In the genomic region with DNA sequence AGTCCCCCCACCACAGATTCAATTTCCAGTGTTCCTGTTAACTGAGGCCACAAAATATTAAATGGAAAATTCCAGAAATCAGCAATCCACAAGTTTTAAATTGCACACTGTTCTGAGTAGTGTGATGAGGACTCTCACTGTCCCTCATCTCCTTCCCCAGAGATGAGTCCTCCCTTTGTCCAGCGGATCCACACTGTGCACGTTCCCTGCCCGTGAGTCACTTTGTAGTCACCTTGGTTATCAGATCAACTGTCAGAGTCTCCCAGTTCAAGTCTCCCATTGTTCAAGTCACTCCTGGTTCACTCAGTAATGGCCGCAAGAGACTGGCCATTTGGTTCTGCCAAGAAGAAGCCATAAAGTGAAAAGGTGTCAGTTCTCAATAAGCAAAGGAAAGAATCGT, we compare ENCODE assay signal across 14 cellular contexts.
DNase-seq lines count a peak whose midpoint lies in the region; ATAC-seq, FAIRE-seq and TF ChIP-seq lines count a peak whose summit lies in the region.
"Had no signal": no experiment of that assay in that cellular context is flagged by ENCODE, and none has a peak within 500 bp of the region (broad histone marks: within the 10 kb centered on the region; RNA-seq: fewer than 3 reads in every experiment).

No MANE protein-coding gene starts in this region.

- DNase-seq in HepG2 (ENCODE audit: low spot score): peak; percentile 53
- DNase-seq in right lobe of liver: no peak
- peak; percentile 14 for DNase-seq in M059J (ENCODE audit: low read depth)
- DNase-seq in K562 (ENCODE audit: extremely low read depth in 1 of 4, low spot score in 3 of 4): peak in 1 of 4 experiments; percentile 8
- DNase-seq in trophoblast cell: peak; percentile 9 to 59
- no peak for DNase-seq in Kasumi-1 (lab: John Stamatoyannopoulos, UW)
- no peak for DNase-seq in globus pallidus (ENCODE audit: low spot score)
- DNase-seq: Calu3; CD8-positive, alpha-beta T cell; DMS79 treated with DMSO at 0.1 percent for 48 hours; H9 had no signal

- H2BK120ac ChIP-seq in trophoblast cell (ENCODE audit: insufficient read depth, low read length, poor library complexity): no peak overlapping the region

- H3K9me3 ChIP-seq in HepG2 (ENCODE audit: low read length) (no peaks in the 10 kb centered on the region), right lobe of liver (no peaks in the 10 kb centered on the region), K562 (replicated peaks; ENCODE audit: control insufficient read depth, insufficient read depth, low read depth, low read length) (no peaks in the 10 kb centered on the region), trophoblast cell (ENCODE audit: insufficient read depth, low read depth, low read length) (peaks cover 7% of the 10 kb centered on the region)

- H3K4me1 ChIP-seq in HepG2 (ENCODE audit: insufficient read depth, low read length): peaks cover 47% of the 10 kb centered on the region
- H3K4me1 ChIP-seq in right lobe of liver: peaks cover 0 to 21% (median 7%) of the 10 kb centered on the region in 4 donors
- peaks cover 0 to 3% of the 10 kb centered on the region in 2 experiments; a peak in 1 of 5 replicates for H3K4me1 ChIP-seq in K562 (replicated peaks in 1 of 2; ENCODE audit: control insufficient read depth in 2 of 2, insufficient read depth in 2 of 2, low read length in 2 of 2)
- H3K4me1 ChIP-seq in trophoblast cell (ENCODE audit: control insufficient read depth in 1 of 2, insufficient read depth in 2 of 2, low read length in 2 of 2): peaks cover 3 to 9% of the 10 kb centered on the region in 2 experiments

- TF ChIP-seq EP300 in HepG2 (IDR thresholded peaks at IDR 0.05; ENCODE audit: low read depth in 2 of 2, low read length in 2 of 2) (no peak), HepG2 (CRISPR knock-in tag; IDR thresholded peaks at IDR 0.05; ENCODE audit: borderline replicate concordance) (no peak), K562 (IDR thresholded peaks at IDR 0.05; ENCODE audit: low read length) (no peak)

- no peak overlapping the region for H2AK5ac ChIP-seq in trophoblast cell (ENCODE audit: low read length)

- H3K18ac ChIP-seq in trophoblast cell (ENCODE audit: low read length): no peak overlapping the region

- BruUV-seq in HepG2 (replicated peaks; lab: Mats Ljungman, UMichigan) (no TSS peak), K562 (replicated peaks; lab: Mats Ljungman, UMichigan) (no TSS peak)

- no peak overlapping the region for H3K27ac ChIP-seq in HepG2 (ENCODE audit: extremely low read length, insufficient read depth, low read length)
- H3K27ac ChIP-seq in right lobe of liver: no peak overlapping the region
- H3K27ac ChIP-seq in K562 (ENCODE audit: extremely low read depth, low read depth, low read length): no peak overlapping the region
- H3K27ac ChIP-seq in trophoblast cell (ENCODE audit: low read depth, low read length): no peak overlapping the region
- H3K27ac ChIP-seq: BLaER1 treated with 17β-estradiol and CSF1 and Interleukin-3, amounts not matched to agents 10 nM and 100 nM had no signal

- 72% methylated on average over 5 of the region's 5 CpGs for WGBS in HepG2 (ENCODE audit: low lambda C conversion rate)
- 94% methylated on average over 5 of the region's 5 CpGs for WGBS in right lobe of liver (ENCODE audit: insufficient coverage, low coverage, low lambda C conversion rate, missing lambda C conversion rate)
- 9% methylated on average over 5 of the region's 5 CpGs for WGBS in K562 (ENCODE audit: insufficient coverage, low coverage, missing lambda C conversion rate)
- no CpG with 5 or more reads among the region's 5 CpGs for WGBS in trophoblast cell (ENCODE audit: extremely low coverage, insufficient coverage, insufficient read length)

- H3K9ac ChIP-seq in HepG2 (ENCODE audit: insufficient read depth, low read depth, low read length) (no peak overlapping the region), K562 (ENCODE audit: insufficient read depth in 1 of 2, low read depth in 2 of 2, low read length in 2 of 2) (no peak overlapping the region), trophoblast cell (ENCODE audit: low read length) (no peak overlapping the region)
- H3K9ac ChIP-seq: BLaER1 treated with 17β-estradiol and CSF1 and Interleukin-3, amounts not matched to agents 10 nM and 100 nM had no signal

- H3K79me2 ChIP-seq in HepG2 (ENCODE audit: insufficient read depth, low read length) (no peaks in the 10 kb centered on the region), K562 (ENCODE audit: control insufficient read depth, insufficient read depth, low read length) (no peaks in the 10 kb centered on the region), trophoblast cell (ENCODE audit: control insufficient read depth, insufficient read depth, low read length, poor library complexity) (no peaks in the 10 kb centered on the region)

- H3K36me3 ChIP-seq in HepG2 (replicated peaks in 1 of 2; ENCODE audit: control insufficient read depth in 1 of 2, insufficient read depth in 2 of 2, low read length in 2 of 2) (no peaks in the 10 kb centered on the region), right lobe of liver (no peaks in the 10 kb centered on the region), K562 (ENCODE audit: control insufficient read depth, insufficient read depth, low read length) (no peaks in the 10 kb centered on the region), trophoblast cell (ENCODE audit: control insufficient read depth in 1 of 2, insufficient read depth in 2 of 2, low read length in 2 of 2) (no peaks in the 10 kb centered on the region)
- H3K36me3 ChIP-seq: BLaER1 treated with 17β-estradiol and CSF1 and Interleukin-3, amounts not matched to agents 10 nM and 100 nM had no signal

- H3K79me1 ChIP-seq in trophoblast cell (ENCODE audit: low read length): no peaks in the 10 kb centered on the region

- H3K4me2 ChIP-seq in HepG2 (ENCODE audit: low read depth, low read length) (no peak overlapping the region), K562 (ENCODE audit: insufficient read depth, low read length) (no peak overlapping the region), trophoblast cell (ENCODE audit: low read length) (no peak overlapping the region)
- H3K4me2 ChIP-seq: BLaER1 treated with 17β-estradiol and CSF1 and Interleukin-3, amounts not matched to agents 10 nM and 100 nM had no signal

- H3K4ac ChIP-seq in trophoblast cell (ENCODE audit: low read depth, low read length): no peak overlapping the region

- no peak overlapping the region for H4K91ac ChIP-seq in trophoblast cell (ENCODE audit: low read depth, low read length)

- no peak overlapping the region for H2BK12ac ChIP-seq in trophoblast cell (ENCODE audit: low read length)

- H2BK5ac ChIP-seq in trophoblast cell (ENCODE audit: low read depth, low read length, poor library complexity): no peak overlapping the region

- H4K20me1 ChIP-seq in HepG2 (ENCODE audit: insufficient read depth, low read length): no peaks in the 10 kb centered on the region
- no peaks in the 10 kb centered on the region for H4K20me1 ChIP-seq in K562 (replicated peaks; ENCODE audit: control insufficient read depth, insufficient read depth, low read length)

- TF ChIP-seq CTCF in HepG2 (CRISPR knock-in tag; IDR thresholded peaks at IDR 0.05) (no peak), right lobe of liver (IDR thresholded peaks at IDR 0.05) (no peak), K562 (IDR thresholded peaks at IDR 0.05 in 2 of 3, conservative IDR thresholded peaks at IDR 0.05 in 1 of 3; ENCODE audit: insufficient read depth in 2 of 3, low read depth in 1 of 3, low read length in 3 of 3) (no peak)

- H2AFZ ChIP-seq in HepG2 (ENCODE audit: low read length) (no peak overlapping the region), K562 (ENCODE audit: low read depth, low read length) (no peak overlapping the region), trophoblast cell (ENCODE audit: insufficient read depth, low read length, poor library complexity) (no peak overlapping the region)

- H3K14ac ChIP-seq in trophoblast cell (ENCODE audit: low read length): no peak overlapping the region

- TF ChIP-seq POLR2A in HepG2 (IDR thresholded peaks at IDR 0.05; ENCODE audit: insufficient read depth in 1 of 2, low read depth in 2 of 2, low read length in 2 of 2) (no peak), right lobe of liver (IDR thresholded peaks at IDR 0.05) (no peak), K562 (conservative IDR thresholded peaks at IDR 0.05) (no peak)

- TF ChIP-seq RAD21 in HepG2 (CRISPR knock-in tag; IDR thresholded peaks at IDR 0.05) (no peak), K562 (CRISPR knock-in tag; conservative IDR thresholded peaks at IDR 0.05 in 1 of 2, IDR thresholded peaks at IDR 0.05 in 1 of 2) (no peak)

- no peak overlapping the region for H3K23ac ChIP-seq in trophoblast cell (ENCODE audit: low read length)

- no peaks in the 10 kb centered on the region for H3K27me3 ChIP-seq in HepG2 (ENCODE audit: control insufficient read depth in 1 of 2, insufficient read depth in 2 of 2, low read length in 2 of 2)
- no peaks in the 10 kb centered on the region for H3K27me3 ChIP-seq in right lobe of liver
- H3K27me3 ChIP-seq in K562 (ENCODE audit: control insufficient read depth in 2 of 2, insufficient read depth in 2 of 2, low read length in 2 of 2): peaks cover 12 to 29% of the 10 kb centered on the region in 2 experiments
- H3K27me3 ChIP-seq in trophoblast cell (ENCODE audit: insufficient read depth, low read length): no peaks in the 10 kb centered on the region
- H3K27me3 ChIP-seq: BLaER1 treated with 17β-estradiol and CSF1 and Interleukin-3, amounts not matched to agents 10 nM and 100 nM had no signal

- CTCF ChIA-PET in HepG2 (lab: Yijun Ruan, JAX; ENCODE audit: low intra/inter-chr PET ratio, low total read pairs): no interaction called here
- CTCF ChIA-PET in K562 (lab: Yijun Ruan, JAX; ENCODE audit: low intra/inter-chr PET ratio): no interaction called here

- ATAC-seq in HepG2 (no peak), right lobe of liver (no peak), K562 (peak; percentile 54; the same call in 2 of the 3 replicates)
- ATAC-seq: CD8-positive, alpha-beta T cell; GM12878 had no signal

- in situ Hi-C loops in HepG2 (cut with HindIII; ENCODE audit: extremely low pct_ligation_motif_present, low pct_unique_long_range_greater_than_20kb): no loop called here
- in situ Hi-C loops in K562 (cut with MboI): no loop called here

- H4K8ac ChIP-seq in trophoblast cell (ENCODE audit: low read depth, low read length): no peak overlapping the region

- H3K9me1 ChIP-seq in K562 (ENCODE audit: control insufficient read depth, insufficient read depth, low read length): no peaks in the 10 kb centered on the region

- POLR2A ChIA-PET in HepG2 (lab: Yijun Ruan, JAX): no interaction called here
- POLR2A ChIA-PET in K562 (lab: Yijun Ruan, JAX): interaction anchor here (1.1 kb wide), 1 partner anchor 10 kb away, joined by 3 read pairs; no protein-coding TSS in a partner anchor

- FAIRE-seq in HepG2 (lab: Jason Lieb, UNC) (no peak), K562 (lab: Jason Lieb, UNC) (peak; percentile 52)
- FAIRE-seq: GM12878, H1 had no signal

- H3K4me3 ChIP-seq in HepG2 (replicated peaks in 1 of 3; ENCODE audit: insufficient read depth in 1 of 3, low read depth in 2 of 3, low read length in 3 of 3): no peak overlapping the region
- no peak overlapping the region for H3K4me3 ChIP-seq in right lobe of liver
- no peak overlapping the region for H3K4me3 ChIP-seq in K562
- no peak overlapping the region for H3K4me3 ChIP-seq in trophoblast cell (ENCODE audit: low read depth, low read length)
- H3K4me3 ChIP-seq: BLaER1 treated with 17β-estradiol and CSF1 and Interleukin-3, amounts not matched to agents 10 nM and 100 nM; GM12878 had no signal

- no peak overlapping the region for H4K12ac ChIP-seq in trophoblast cell (ENCODE audit: low read depth, low read length)

- intact Hi-C loops in HepG2 (cut with micrococcal nuclease; ENCODE audit: unreplicated experiment): no loop called here
- intact Hi-C loops in right lobe of liver (cut with DNase I): no loop called here
- intact Hi-C loops in K562 (cut with micrococcal nuclease): no loop called here

Comparison
In these comparisons a context has a peak if more than half of its experiments do, and no peak if none do; other contexts are left out.
1. DNase-seq: peak in HepG2 (single experiment), M059J (single experiment) and trophoblast cell (2 of 2); none in right lobe of liver (0 of 3), Kasumi-1 (0 of 2) and globus pallidus (single experiment).